Comparison of ENCODE assay signal across 19 cellular contexts in the genomic region with DNA sequence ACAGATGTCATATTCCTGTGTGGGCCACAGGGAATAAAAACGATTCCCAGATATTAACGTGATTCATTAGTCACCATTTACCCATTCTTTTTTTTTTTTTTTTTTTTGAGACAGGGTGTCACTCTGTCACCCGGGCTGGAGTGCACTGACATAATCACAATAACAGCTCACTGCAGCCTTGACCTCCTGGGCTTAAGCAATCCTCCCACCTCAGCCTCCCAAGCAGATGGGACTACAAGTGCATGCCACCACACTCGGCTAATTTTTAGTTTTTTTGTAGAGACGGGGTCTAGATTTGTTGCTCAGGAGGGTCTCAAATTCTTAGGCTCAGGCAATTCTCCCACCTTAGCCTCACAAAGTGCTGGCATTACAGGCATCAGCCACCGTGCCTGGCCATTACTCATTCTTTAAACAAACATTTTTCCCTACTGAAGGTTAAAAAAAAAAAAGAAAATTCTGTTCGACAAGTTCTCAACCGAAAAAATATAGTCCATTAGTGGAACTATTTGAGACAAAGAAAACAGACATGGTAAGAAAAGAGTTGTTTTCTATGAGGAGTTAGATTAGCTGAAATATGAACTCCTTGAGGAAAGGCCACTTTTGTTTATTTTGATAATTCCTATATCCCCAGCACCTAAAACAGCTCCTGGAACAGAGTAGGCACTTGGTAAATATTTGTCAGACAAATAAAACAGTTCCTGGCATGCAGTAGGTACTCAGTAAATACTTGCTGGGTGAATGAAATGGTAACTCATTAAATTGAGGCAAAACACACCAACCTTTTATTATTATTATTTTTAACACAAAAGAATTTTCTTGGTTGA.
"Had no signal": no experiment of that assay in that cellular context is flagged by ENCODE, and none has a peak within 500 bp of the region (broad histone marks: within the 10 kb centered on the region; RNA-seq: fewer than 3 reads in every experiment).

No MANE protein-coding gene starts in this region.

- H3K9me3 ChIP-seq: colonic mucosa, esophagus muscularis mucosa, tibial nerve, uterus had no signal

- H3K27me3 ChIP-seq: colonic mucosa, esophagus muscularis mucosa, foreskin keratinocyte, tibial nerve, uterus had no signal

- H3K4me3 ChIP-seq: colonic mucosa, esophagus muscularis mucosa, skin epidermis, tibial nerve, uterus had no signal

- ATAC-seq: activated T-helper 17 cell treated with anti-CD3 and anti-CD28 coated beads, Interleukin-2, amount 50 U/mL, for 72 hours; foreskin keratinocyte; right cardiac atrium had no signal

- DNase-seq: activated CD4-positive, alpha-beta T cell treated with anti-CD3 and anti-CD28 coated beads, Interleukin-2, amount 50 U/mL, for 1 hour; activated CD4-positive, CD25-positive, alpha-beta regulatory T cell; activated naive CD4-positive, alpha-beta T cell treated with Interleukin-2 at 50 U/mL for 16 hours; activated T-cell treated with anti-CD3 and anti-CD28 coated beads for 4 hours; aorta; colonic mucosa; foreskin keratinocyte; glutamatergic neuron; hypothalamus; nucleus accumbens; right cardiac atrium; stimulated activated CD4-positive, alpha-beta T cell treated with anti-CD3 and anti-CD28 coated beads, Interleukin-15, amount 100 ng/mL, for 24 hours; stimulated activated CD4-positive, alpha-beta T cell treated with anti-CD3 and anti-CD28 coated beads, Interleukin-4, amount 100 ng/mL, for 1 hour; stimulated activated naive CD4-positive, alpha-beta T cell; uterus had no signal

- H3K4me1 ChIP-seq: colonic mucosa, esophagus muscularis mucosa, foreskin keratinocyte, tibial nerve, uterus had no signal

- H3K27ac ChIP-seq: colonic mucosa, esophagus muscularis mucosa, foreskin keratinocyte, skin epidermis, tibial nerve, uterus had no signal

- H3K36me3 ChIP-seq: uterus had no signal
